ENCODE assay signal across 14 cellular contexts in the genomic region with DNA sequence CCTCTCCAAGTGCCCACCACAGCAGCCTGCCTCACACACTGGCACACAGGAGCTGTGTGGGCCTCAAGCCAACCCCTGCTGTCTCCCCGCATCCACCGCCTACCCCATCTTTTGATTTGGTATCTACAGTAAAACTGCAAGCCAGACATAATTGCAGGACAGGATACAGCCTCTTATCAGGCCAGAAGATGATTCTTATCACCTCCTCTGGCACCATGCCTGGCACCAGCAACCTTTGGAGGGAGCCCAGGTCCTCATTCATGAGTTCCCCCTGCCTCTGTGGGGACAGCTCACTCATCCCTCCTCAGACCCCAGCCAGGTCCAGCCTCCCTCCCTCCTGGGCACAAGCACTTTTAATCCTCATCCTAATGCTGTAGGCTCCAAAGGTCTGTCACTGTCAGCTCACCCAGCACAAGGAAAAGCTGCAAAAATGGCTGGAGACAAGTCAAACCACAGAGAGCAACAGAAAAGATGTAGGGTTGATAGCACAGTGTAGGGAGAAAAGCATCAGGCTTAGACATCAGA. TPM values are rescaled to one million over a fixed set of nuclear protein-coding genes. Genes with fewer than 3 reads are reported as not detected.
DNase-seq lines count a peak whose midpoint lies in the region; ATAC-seq, FAIRE-seq and TF ChIP-seq lines count a peak whose summit lies in the region.
"Had no signal": no experiment of that assay in that cellular context is flagged by ENCODE, and none has a peak within 500 bp of the region (broad histone marks: within the 10 kb centered on the region; RNA-seq: fewer than 3 reads in every experiment).

No MANE protein-coding gene starts in this region.

- H3K36me3 ChIP-seq in K562 (ENCODE audit: control insufficient read depth, insufficient read depth, low read length) (no peaks in the 10 kb centered on the region), thyroid gland (no peaks in the 10 kb centered on the region)
- H3K36me3 ChIP-seq: heart left ventricle, thoracic aorta had no signal

- no peak overlapping the region; a peak in 1 of 4 replicates for H3K9ac ChIP-seq in K562 (ENCODE audit: insufficient read depth in 1 of 2, low read depth in 2 of 2, low read length in 2 of 2)

- H3K9me3 ChIP-seq in K562 (replicated peaks; ENCODE audit: control insufficient read depth, insufficient read depth, low read depth, low read length) (no peaks in the 10 kb centered on the region), thyroid gland (no peaks in the 10 kb centered on the region)
- H3K9me3 ChIP-seq: heart left ventricle, thoracic aorta had no signal

- intact Hi-C loops in cardiac septum (cut with DNase I) (no loop called here), left cardiac atrium (cut with DNase I) (no loop called here), K562 (cut with micrococcal nuclease) (no loop called here), thyroid gland (cut with DNase I) (no loop called here)

- 10% methylated on average over 2 of the region's 2 CpGs for WGBS in K562 (ENCODE audit: insufficient coverage, low coverage, missing lambda C conversion rate)
- 78 to 88% methylated on average over 2 of the region's 2 CpGs for WGBS in thyroid gland, 2 donors

- POLR2A ChIA-PET in K562 (lab: Yijun Ruan, JAX) = no interaction called here

- no peak overlapping the region for H3K27ac ChIP-seq in K562 (ENCODE audit: extremely low read depth, low read depth, low read length)
- no peak overlapping the region for H3K27ac ChIP-seq in thyroid gland
- H3K27ac ChIP-seq: epithelial cell of prostate, heart left ventricle, thoracic aorta had no signal

- peaks cover 24% of the 10 kb centered on the region for H4K20me1 ChIP-seq in K562 (replicated peaks; ENCODE audit: control insufficient read depth, insufficient read depth, low read length)

- TF ChIP-seq RAD21 in K562 (CRISPR knock-in tag; conservative IDR thresholded peaks at IDR 0.05 in 1 of 2, IDR thresholded peaks at IDR 0.05 in 1 of 2) = no peak

- peak; percentile 49 for DNase-seq in cardiac septum (ENCODE audit: low spot score)
- no peak for DNase-seq in left cardiac atrium
- peak; percentile 50 for DNase-seq in NCI-H2196 (lab: John Stamatoyannopoulos, UW; ENCODE audit: unreplicated experiment)
- DNase-seq in K562 (ENCODE audit: extremely low read depth in 1 of 4, low spot score in 3 of 4) = no peak
- no peak for DNase-seq in DMS53 treated with DMSO at 0.1 percent for 48 hours (lab: John Stamatoyannopoulos, UW; ENCODE audit: unreplicated experiment)
- no peak for DNase-seq in thyroid gland
- DNase-seq in hepatic stellate cell (ENCODE audit: low spot score) = no peak
- DNase-seq: activated B cell treated with CpG ODN at 0.5 μM for 24 hours; activated CD8-positive, alpha-beta memory T cell treated with anti-CD3 and anti-CD28 coated beads, Interleukin-2, amount 50 U/mL, for 4 hours; NCI-H1436 treated with DMSO at 0.1 percent for 48 hours had no signal

- H3K9me1 ChIP-seq in K562 (ENCODE audit: control insufficient read depth, insufficient read depth, low read length) = no peaks in the 10 kb centered on the region

- TF ChIP-seq CTCF in K562 (IDR thresholded peaks at IDR 0.05 in 2 of 3, conservative IDR thresholded peaks at IDR 0.05 in 1 of 3; ENCODE audit: insufficient read depth in 2 of 3, low read depth in 1 of 3, low read length in 3 of 3) = no peak
- TF ChIP-seq CTCF in thyroid gland (IDR thresholded peaks at IDR 0.05) = no peak

- peaks cover 0 to 4% of the 10 kb centered on the region in 2 experiments; a peak in 1 of 5 replicates for H3K27me3 ChIP-seq in K562 (ENCODE audit: control insufficient read depth in 2 of 2, insufficient read depth in 2 of 2, low read length in 2 of 2)
- no peaks in the 10 kb centered on the region for H3K27me3 ChIP-seq in thyroid gland
- H3K27me3 ChIP-seq: heart left ventricle had no signal

- H3K79me2 ChIP-seq in K562 (ENCODE audit: control insufficient read depth, insufficient read depth, low read length) = 0 out of 3 replicates have a peak, but pooled peaks cover 1% of the 10 kb centered on the region

- TF ChIP-seq EP300 in K562 (IDR thresholded peaks at IDR 0.05; ENCODE audit: low read length) = no peak

- in situ Hi-C loops in K562 (cut with MboI) = no loop called here

- H3K4me2 ChIP-seq in K562 (ENCODE audit: insufficient read depth, low read length) = no peak overlapping the region

- no peak for TF ChIP-seq POLR2A in K562 (conservative IDR thresholded peaks at IDR 0.05)
- TF ChIP-seq POLR2A in thyroid gland (IDR thresholded peaks at IDR 0.05) = no peak

- ATAC-seq in left cardiac atrium (no peak), K562 (no peak), GM21423 (IDR thresholded peaks at IDR 0.05; ENCODE audit: unreplicated experiment) (no peak)
- ATAC-seq: heart left ventricle had no signal

- CTCF ChIA-PET in K562 (lab: Yijun Ruan, JAX; ENCODE audit: low intra/inter-chr PET ratio) = no interaction called here

- BruUV-seq in K562 (replicated peaks; lab: Mats Ljungman, UMichigan) = no TSS peak

- no peak overlapping the region for H2AFZ ChIP-seq in K562 (ENCODE audit: low read depth, low read length)

- H3K4me3 ChIP-seq in K562 (no peak overlapping the region), thyroid gland (replicated peaks in 1 of 3) (no peak overlapping the region)
- H3K4me3 ChIP-seq: heart left ventricle, thoracic aorta had no signal

- FAIRE-seq in K562 (lab: Jason Lieb, UNC) = no peak

- H3K4me1 ChIP-seq in K562 (replicated peaks in 1 of 2; ENCODE audit: control insufficient read depth in 2 of 2, insufficient read depth in 2 of 2, low read length in 2 of 2) (peaks cover 0 to 7% of the 10 kb centered on the region in 2 experiments; a peak in 3 of 5 replicates), thyroid gland (peaks cover 9 to 25% of the 10 kb centered on the region in 2 donors)

TF ChIP-seq in K562, 482 proteins besides CTCF, POLR2A, EP300 and RAD21:
- TF ChIP-seq SP2 (IDR thresholded peaks at IDR 0.05; ENCODE audit: extremely low read depth, low read depth, low read length, poor library complexity, severe bottlenecking) (no peak), E2F4 (CRISPR knock-in tag; IDR thresholded peaks at IDR 0.05; ENCODE audit: low read depth) (no peak), ZNF41 (CRISPR knock-in tag; conservative IDR thresholded peaks at IDR 0.05) (0 out of 2 replicates have a peak, but pooled peaks have one; percentile 56)

RNA-seq across cellular contexts. Expression of gene RAB11FIP5, which starts 9.7 kb away (rescaled TPM):
- 38.1 TPM for total RNA-seq in cardiac septum
- 10 to 100 TPM; 21.7 to 31.8 TPM for total RNA-seq in left cardiac atrium
- total RNA-seq in K562 (2011; cell fraction: chromatin; rRNA removed; ENCODE audit: low replicate concordance) = 19.7 and 27.7 TPM in 2 replicates
- 8.7 and 10.0 TPM in 2 replicates for total RNA-seq in K562 (2011; cell fraction: nucleolus; rRNA removed)
- 11.7 and 15.4 TPM in 2 replicates for total RNA-seq in K562 (2011; cell fraction: nucleoplasm; rRNA removed)
- total RNA-seq in K562 (2014; rRNA removed) = 5.7 and 7.0 TPM in 2 replicates
- 6.7 and 6.8 TPM in 2 replicates for total RNA-seq in K562 (2014; rRNA removed; fragmentation: Illumina TruSeq; extraction: Trizol)
- 3.4 and 3.7 TPM in 2 replicates for total RNA-seq in K562 (2015; rRNA removed; fragmentation: Illumina TruSeq; extraction: Trizol)
- total RNA-seq in K562 (2021) = 8.6 and 9.1 TPM in 2 replicates
- polyA plus RNA-seq in K562 (2011; rRNA removed) = 11.3 and 14.4 TPM in 2 replicates
- 6.8 and 8.8 TPM in 2 replicates for polyA plus RNA-seq in K562 (2011; cell fraction: cytosol; rRNA removed)
- polyA plus RNA-seq in K562 (2011; cell fraction: nucleus; rRNA removed) = 12.0 and 16.7 TPM in 2 replicates
- 5.9 and 6.3 TPM in 2 replicates for polyA plus RNA-seq in K562 (2012)
- 8.0 and 8.3 TPM in 2 replicates for polyA plus RNA-seq in K562 (2014; fragmentation: Illumina TruSeq; extraction: Trizol)
- polyA plus RNA-seq in K562 (2014; fragmentation: Nextera tagmentation; extraction: Ambion mirVana) = 1 to 10 TPM; 1.7 TPM
- 5.7 and 6.4 TPM in 2 replicates for polyA plus RNA-seq in K562 (2014; rRNA removed)
- 10.6 and 16.9 TPM in 2 replicates for polyA minus RNA-seq in K562 (2011; rRNA and poly(A)+ RNA removed)
- 5.8 and 8.8 TPM in 2 replicates for polyA minus RNA-seq in K562 (2011; cell fraction: cytosol; rRNA and poly(A)+ RNA removed)
- 4.4 and 5.0 TPM in 2 replicates for polyA minus RNA-seq in K562 (2011; cell fraction: nucleus; rRNA and poly(A)+ RNA removed)
- 10 to 100 TPM; 34.4 to 39.4 (median 37.3) TPM for total RNA-seq in thyroid gland

RNA-seq across cellular contexts. Expression of gene SFXN5, which starts 31.6 kb away (rescaled TPM):
- total RNA-seq in cardiac septum (13.3 TPM), left cardiac atrium (10 to 100 TPM in 1 of 2 donors, 1 to 10 TPM in 1; 9.0 to 10.5 TPM), K562 (2014; rRNA removed) (13.8 and 19.9 TPM in 2 replicates), K562 (2014; rRNA removed; fragmentation: Illumina TruSeq; extraction: Trizol) (12.4 and 14.1 TPM in 2 replicates), K562 (2015; rRNA removed; fragmentation: Illumina TruSeq; extraction: Trizol) (18.0 and 19.4 TPM in 2 replicates), K562 (2021) (21.3 and 21.6 TPM in 2 replicates), thyroid gland (10 to 100 TPM; 10.3 to 17.2 (median 16.5) TPM)
- 75.2 and 92.0 TPM in 2 replicates for total RNA-seq in K562 (2011; cell fraction: chromatin; rRNA removed; ENCODE audit: low replicate concordance)
- total RNA-seq in K562 (2011; cell fraction: nucleolus; rRNA removed) = 41.8 and 49.7 TPM in 2 replicates
- total RNA-seq in K562 (2011; cell fraction: nucleoplasm; rRNA removed) = 41.6 and 73.8 TPM in 2 replicates
- polyA plus RNA-seq in K562 (2011; rRNA removed) (18.2 and 22.6 TPM in 2 replicates), K562 (2014; fragmentation: Illumina TruSeq; extraction: Trizol) (16.0 and 17.4 TPM in 2 replicates), K562 (2014; fragmentation: Nextera tagmentation; extraction: Ambion mirVana) (10 to 100 TPM in 1 of 2 experiments, 1 to 10 TPM in 1; 8.3 to 13.4 TPM), K562 (2014; rRNA removed) (21.2 and 22.3 TPM in 2 replicates)
- polyA plus RNA-seq in K562 (2011; cell fraction: cytosol; rRNA removed) = 19.2 and 31.7 TPM in 2 replicates
- polyA plus RNA-seq in K562 (2011; cell fraction: nucleus; rRNA removed) = 45.6 and 116 TPM in 2 replicates
- polyA plus RNA-seq in K562 (2012) = 14.9 and 19.8 TPM in 2 replicates
- polyA minus RNA-seq in K562 (2011; rRNA and poly(A)+ RNA removed) = 12.5 and 28.7 TPM in 2 replicates
- polyA minus RNA-seq in K562 (2011; cell fraction: cytosol; rRNA and poly(A)+ RNA removed) = 8.7 TPM in 2 replicates
- polyA minus RNA-seq in K562 (2011; cell fraction: nucleus; rRNA and poly(A)+ RNA removed) = 19.1 and 26.1 TPM in 2 replicates

Comparison
In these comparisons a context has a peak if more than half of its experiments do, and no peak if none do; other contexts are left out.
1. DNase-seq: peak in cardiac septum (single experiment) and NCI-H2196 (single experiment); none in left cardiac atrium (single experiment), K562 (0 of 4), DMS53 treated with DMSO at 0.1 percent for 48 hours (single experiment), thyroid gland (0 of 2) and hepatic stellate cell (single experiment).